In the genomic region with DNA sequence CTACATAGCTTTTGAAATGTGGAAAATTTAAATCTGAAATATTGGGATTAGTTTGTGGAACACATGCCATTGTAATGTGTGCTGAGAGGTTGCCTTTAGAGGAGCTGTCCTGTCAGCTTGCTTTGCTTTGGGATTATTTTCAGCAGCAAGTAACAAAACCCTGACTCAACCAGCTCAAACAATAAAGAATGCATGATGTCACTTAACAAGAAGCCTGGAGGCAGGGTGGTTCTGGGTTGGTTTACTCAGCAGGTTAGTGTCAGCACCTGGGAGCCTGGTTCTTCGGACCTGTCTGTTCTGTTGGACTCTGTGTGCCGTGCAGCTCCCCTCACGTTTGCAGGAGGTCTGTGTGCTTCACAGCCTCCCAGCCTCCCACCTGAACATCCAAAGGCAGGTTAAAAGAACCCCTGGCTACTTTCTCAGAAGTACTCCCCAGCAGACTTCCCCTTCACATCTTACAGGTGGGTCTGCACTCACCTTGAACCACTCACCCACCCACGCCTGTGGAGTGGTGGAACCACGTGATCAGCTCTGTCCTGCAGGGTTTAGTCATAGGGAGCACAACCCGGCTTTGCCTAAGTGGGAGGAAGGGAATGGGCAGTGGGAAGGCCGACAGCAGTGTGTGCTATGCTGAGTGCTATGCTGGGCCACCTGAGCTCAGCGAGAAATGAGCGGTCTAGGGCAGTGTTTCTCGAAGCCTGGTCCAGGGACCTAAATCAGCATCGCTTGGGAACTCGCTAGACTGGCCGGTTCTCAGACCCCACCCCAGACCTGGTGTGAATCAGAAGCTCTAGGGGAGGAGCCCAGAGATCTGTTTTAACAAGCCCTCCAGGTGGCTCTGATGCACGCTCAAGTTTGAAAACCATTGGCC, we compare ENCODE assay signal across 8 cellular contexts. TPM values are rescaled to one million over a fixed set of nuclear protein-coding genes. Genes with fewer than 3 reads are reported as not detected.
A peak's percentile ranks its signal among the peaks of the same experiment; 100 is the strongest.
DNase-seq lines count a peak whose midpoint lies in the region; ATAC-seq and TF ChIP-seq lines count a peak whose summit lies in the region.

No MANE protein-coding gene starts in this region.

- H3K27me3 ChIP-seq in spleen (replicated peaks in 1 of 7), result no peaks in the 10 kb centered on the region

- intact Hi-C loops in activated CD4-positive, alpha-beta T cell treated with anti-CD3 and anti-CD28 coated beads, Interleukin-2, amount 10 ng/mL, durations not matched to agents 24 days and 14 days (cut with micrococcal nuclease), result loop anchor here (10.0 kb wide), 1 partner anchor 332 kb away; no protein-coding TSS in a partner anchor
- intact Hi-C loops in spleen (cut with DNase I; ENCODE audit: low total_unique reads), result loop anchor here (10.0 kb wide), 1 partner anchor 52 kb away; no protein-coding TSS in a partner anchor

- no peaks in the 10 kb centered on the region for H3K27me3 Mint-ChIP-seq in activated CD4-positive, alpha-beta T cell treated with anti-CD3 and anti-CD28 coated beads, Interleukin-2, amount 10 ng/mL, durations not matched to agents 24 days and 14 days

- H3K27ac Mint-ChIP-seq in activated CD4-positive, alpha-beta T cell treated with anti-CD3 and anti-CD28 coated beads, Interleukin-2, amount 10 ng/mL, durations not matched to agents 24 days and 14 days, result peak overlapping the region; percentile 96

- H3K4me3 ChIP-seq in fibroblast of villous mesenchyme (ENCODE audit: low read depth, low read length) (no peak overlapping the region), spleen (peak overlapping the region in 1 of 8 donors; percentile 62)

- H3K9me3 ChIP-seq in spleen, result no peaks in the 10 kb centered on the region

- TF ChIP-seq POLR2A in spleen (IDR thresholded peaks at IDR 0.05), result no peak

- peaks cover 20% of the 10 kb centered on the region for H3K36me3 Mint-ChIP-seq in activated CD4-positive, alpha-beta T cell treated with anti-CD3 and anti-CD28 coated beads, Interleukin-2, amount 10 ng/mL, durations not matched to agents 24 days and 14 days (ENCODE audit: low read depth)

- ATAC-seq in GM21447 (IDR thresholded peaks at IDR 0.05; ENCODE audit: unreplicated experiment), result no peak
- ATAC-seq in GM21786 (IDR thresholded peaks at IDR 0.05; ENCODE audit: unreplicated experiment), result no peak

- H3K4me3 Mint-ChIP-seq in activated CD4-positive, alpha-beta T cell treated with anti-CD3 and anti-CD28 coated beads, Interleukin-2, amount 10 ng/mL, durations not matched to agents 24 days and 14 days, result peak overlapping the region; percentile 82

- H3K4me1 ChIP-seq in spleen, result peaks cover 73 to 99% (median 96%) of the 10 kb centered on the region in 6 donors

- no peaks in the 10 kb centered on the region for H3K9me3 Mint-ChIP-seq in activated CD4-positive, alpha-beta T cell treated with anti-CD3 and anti-CD28 coated beads, Interleukin-2, amount 10 ng/mL, durations not matched to agents 24 days and 14 days

- peak overlapping the region; percentile 30 to 91 (median 88) for H3K27ac ChIP-seq in spleen

- peak; percentile 40 for DNase-seq in stimulated activated CD4-positive, alpha-beta T cell treated with anti-CD3 and anti-CD28 coated beads, Interleukin-1b, Interleukin-23, amount 100 ng/mL, for 48 hours
- DNase-seq in stimulated activated CD4-positive, alpha-beta T cell treated with anti-CD3 and anti-CD28 coated beads, Interleukin-2, amount 100 ng/mL, for 48 hours, result no peak
- peak; percentile 71 for DNase-seq in activated CD4-positive, alpha-beta T cell treated with anti-CD3 and anti-CD28 coated beads, Interleukin-2, amount 10 ng/mL, durations not matched to agents 24 days and 14 days
- peak; percentile 53 for DNase-seq in fibroblast of villous mesenchyme (ENCODE audit: low read depth)
- DNase-seq in spleen, result no peak
- no peak for DNase-seq in inferior parietal cortex (ENCODE audit: extremely low spot score)

- no peak for TF ChIP-seq CTCF in fibroblast of villous mesenchyme (IDR thresholded peaks at IDR 0.05; ENCODE audit: insufficient read depth, low read depth, low read length)
- TF ChIP-seq CTCF in spleen (IDR thresholded peaks at IDR 0.05 in 8 of 11, conservative IDR thresholded peaks at IDR 0.05 in 3 of 11), result no peak

- peaks cover 0 to 13% (median 0%) of the 10 kb centered on the region in 6 donors for H3K36me3 ChIP-seq in spleen

- H3K4me1 Mint-ChIP-seq in activated CD4-positive, alpha-beta T cell treated with anti-CD3 and anti-CD28 coated beads, Interleukin-2, amount 10 ng/mL, durations not matched to agents 24 days and 14 days, result peaks cover 72% of the 10 kb centered on the region

- 57 to 75% (median 69%) methylated on average over 14 of the region's 14 CpGs for WGBS in spleen, 5 donors

RNA-seq across cellular contexts. Expression of gene TMEM131L, which starts 20.4 kb away (rescaled TPM):
- total RNA-seq in activated CD4-positive, alpha-beta T cell treated with anti-CD3 and anti-CD28 coated beads, Interleukin-2, amount 10 ng/mL, durations not matched to agents 24 days and 14 days, result 40.3 and 40.6 TPM in 2 replicates
- 4.7 and 5.2 TPM in 2 replicates for total RNA-seq in fibroblast of villous mesenchyme
- 100 to 1,000 TPM in 1 of 7 donors, 10 to 100 TPM in 6; 73.5 to 105 (median 83.1) TPM for total RNA-seq in spleen
- 10 to 100 TPM; 20.9 to 23.1 (median 21.5) TPM for polyA plus RNA-seq in spleen

Comparison
In these comparisons a context has a peak if more than half of its experiments do, and no peak if none do; other contexts are left out.
1. DNase-seq: peak in stimulated activated CD4-positive, alpha-beta T cell treated with anti-CD3 and anti-CD28 coated beads, Interleukin-1b, Interleukin-23, amount 100 ng/mL, for 48 hours (single experiment), activated CD4-positive, alpha-beta T cell treated with anti-CD3 and anti-CD28 coated beads, Interleukin-2, amount 10 ng/mL, durations not matched to agents 24 days and 14 days (single experiment) and fibroblast of villous mesenchyme (single experiment); none in stimulated activated CD4-positive, alpha-beta T cell treated with anti-CD3 and anti-CD28 coated beads, Interleukin-2, amount 100 ng/mL, for 48 hours (0 of 2), spleen (single experiment) and inferior parietal cortex (single experiment).